ENCODE assay signal across 15 cellular contexts in the genomic region with DNA sequence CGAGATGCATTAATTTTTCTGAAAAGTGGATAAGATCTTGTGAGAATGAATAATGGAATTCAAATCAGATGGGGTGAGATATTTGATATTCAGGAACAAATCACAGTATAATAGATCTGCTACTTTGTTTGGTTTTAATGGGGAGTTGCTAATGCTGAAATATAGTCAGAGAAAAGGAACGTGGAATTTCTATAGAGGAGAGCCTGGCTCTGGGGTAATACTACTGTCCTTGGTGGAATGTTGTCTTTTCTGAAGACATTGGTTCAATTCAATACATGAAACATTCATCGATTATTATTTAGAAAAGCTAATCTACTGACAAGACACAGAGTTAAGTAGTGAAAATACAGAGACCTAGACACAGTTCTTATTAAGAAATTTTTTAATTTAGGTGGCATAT.
"Had no signal": no experiment of that assay in that cellular context is flagged by ENCODE, and none has a peak within 500 bp of the region (broad histone marks: within the 10 kb centered on the region; RNA-seq: fewer than 3 reads in every experiment).

No MANE protein-coding gene starts in this region.

- H3K27me3 Mint-ChIP-seq: activated CD4-positive, alpha-beta T cell treated with anti-CD3 and anti-CD28 coated beads, Interleukin-2, amount 10 ng/mL, durations not matched to agents 24 days and 14 days; activated naive CD8-positive, alpha-beta T cell treated with anti-CD3 and anti-CD28 coated beads for 36 hours had no signal

- H3K36me3 ChIP-seq: gastroesophageal sphincter, heart left ventricle, left lung had no signal

- H3K4me3 ChIP-seq: gastroesophageal sphincter, heart left ventricle, left lung had no signal

- H3K9me3 Mint-ChIP-seq: activated CD4-positive, alpha-beta T cell treated with anti-CD3 and anti-CD28 coated beads, Interleukin-2, amount 10 ng/mL, durations not matched to agents 24 days and 14 days; activated naive CD8-positive, alpha-beta T cell treated with anti-CD3 and anti-CD28 coated beads for 36 hours; activated T-helper 1 cell treated with anti-CD3 and anti-CD28 coated beads, Interleukin-12 subunit alpha, Interleukin-12 subunit beta, Interleukin-2, Interleukin-4 antibody, amounts not matched to agents 30 ng/mL and 10 ng/mL and 1 ng/mL, durations not matched to agents 14 hours and 24 hours and 36 hours; nephron progenitor cell had no signal

- H3K27me3 ChIP-seq: gastroesophageal sphincter, heart left ventricle, left lung had no signal

- H3K27ac Mint-ChIP-seq: activated CD4-positive, alpha-beta T cell treated with anti-CD3 and anti-CD28 coated beads, Interleukin-2, amount 10 ng/mL, durations not matched to agents 24 days and 14 days; activated naive CD8-positive, alpha-beta T cell treated with anti-CD3 and anti-CD28 coated beads for 36 hours; activated T-helper 1 cell treated with anti-CD3 and anti-CD28 coated beads, Interleukin-12 subunit alpha, Interleukin-12 subunit beta, Interleukin-2, Interleukin-4 antibody, amounts not matched to agents 30 ng/mL and 10 ng/mL and 1 ng/mL, durations not matched to agents 14 hours and 24 hours and 36 hours; nephron progenitor cell had no signal

- H3K27ac ChIP-seq: gastroesophageal sphincter, heart left ventricle, left lung had no signal

- H3K4me3 Mint-ChIP-seq: activated CD4-positive, alpha-beta T cell treated with anti-CD3 and anti-CD28 coated beads, Interleukin-2, amount 10 ng/mL, durations not matched to agents 24 days and 14 days; activated naive CD8-positive, alpha-beta T cell treated with anti-CD3 and anti-CD28 coated beads for 36 hours; activated T-helper 1 cell treated with anti-CD3 and anti-CD28 coated beads, Interleukin-12 subunit alpha, Interleukin-12 subunit beta, Interleukin-2, Interleukin-4 antibody, amounts not matched to agents 30 ng/mL and 10 ng/mL and 1 ng/mL, durations not matched to agents 14 hours and 24 hours and 36 hours; nephron progenitor cell had no signal

- DNase-seq: activated CD4-positive, alpha-beta T cell treated with anti-CD3 and anti-CD28 coated beads, Interleukin-2, amount 10 ng/mL, durations not matched to agents 24 days and 14 days; activated naive CD8-positive, alpha-beta T cell treated with anti-CD3 and anti-CD28 coated beads for 36 hours; amygdala; central memory CD4-positive, alpha-beta T cell; erythroblast; heart left ventricle; left lung; nephron progenitor cell; nucleus accumbens; posterior cingulate gyrus; retina; stimulated activated CD4-positive, alpha-beta T cell treated with anti-CD3 and anti-CD28 coated beads, Interleukin-2, amount 100 ng/mL, for 24 hours; stimulated activated naive CD4-positive, alpha-beta T cell treated with Interleukin-2 at 50 U/mL for 16 hours had no signal

- H3K4me1 ChIP-seq: gastroesophageal sphincter, heart left ventricle, left lung had no signal

- H3K4me1 Mint-ChIP-seq: activated CD4-positive, alpha-beta T cell treated with anti-CD3 and anti-CD28 coated beads, Interleukin-2, amount 10 ng/mL, durations not matched to agents 24 days and 14 days; activated naive CD8-positive, alpha-beta T cell treated with anti-CD3 and anti-CD28 coated beads for 36 hours; nephron progenitor cell had no signal

- H3K9me3 ChIP-seq: gastroesophageal sphincter had no signal

- H3K36me3 Mint-ChIP-seq: activated naive CD8-positive, alpha-beta T cell treated with anti-CD3 and anti-CD28 coated beads for 36 hours had no signal
